8 cellular contexts compared by ENCODE assay signal in genomic region chr14:52131640-52132320, GRCh38.
DNase-seq lines count a peak whose midpoint lies in the region; ATAC-seq and TF ChIP-seq lines count a peak whose summit lies in the region.

No MANE protein-coding gene starts in this region.

- no peak for TF ChIP-seq POLR2A in NB4 (IDR thresholded peaks at IDR 0.05; ENCODE audit: extremely low read depth, insufficient read length)

- TF ChIP-seq CTCF in NB4 (IDR thresholded peaks at IDR 0.05; ENCODE audit: low read depth, low read length) = peak; percentile 58

- no peaks in the 10 kb centered on the region for H3K36me3 ChIP-seq in effector memory CD4-positive, alpha-beta T cell (ENCODE audit: control insufficient read depth, insufficient read depth, low read length)

- H3K4me3 ChIP-seq in NB4 (ENCODE audit: low read depth, low read length) = no peak overlapping the region
- no peak overlapping the region for H3K4me3 ChIP-seq in effector memory CD4-positive, alpha-beta T cell (ENCODE audit: insufficient read depth, low read depth, low read length, poor library complexity, severe bottlenecking)

- H3K27me3 ChIP-seq in effector memory CD4-positive, alpha-beta T cell (replicated peaks; ENCODE audit: control insufficient read depth, insufficient read depth, low read length, poor library complexity, severe bottlenecking) = no peaks in the 10 kb centered on the region

- H3K4me1 ChIP-seq in effector memory CD4-positive, alpha-beta T cell (ENCODE audit: control insufficient read depth, insufficient read depth, low read length, poor library complexity, severe bottlenecking) = no peaks in the 10 kb centered on the region

- no peak overlapping the region for H3K27ac ChIP-seq in effector memory CD4-positive, alpha-beta T cell (ENCODE audit: insufficient read depth, low read length, poor library complexity, severe bottlenecking)

- ATAC-seq in SK-N-SH treated with all-trans-retinoic acid at 6 μM for 48 hours (peak; percentile 98), GM21515 (IDR thresholded peaks at IDR 0.05; ENCODE audit: unreplicated experiment) (no peak)

- DNase-seq in ELR (ENCODE audit: low read depth) (peak; percentile 97), NB4 (ENCODE audit: low read depth) (peak; percentile 71), cerebellum (ENCODE audit: low spot score) (peak; percentile 70), kidney glomerular epithelial cell (lab: John Stamatoyannopoulos, UW) (peak; percentile 95)
- DNase-seq in stimulated activated CD4-positive, alpha-beta T cell treated with anti-CD3 and anti-CD28 coated beads, Interleukin-2, amount 100 ng/mL, for 4 hours (ENCODE audit: low read depth) = peak; percentile 4
- no peak for DNase-seq in effector memory CD4-positive, alpha-beta T cell

- H3K9me3 ChIP-seq in effector memory CD4-positive, alpha-beta T cell (ENCODE audit: control insufficient read depth, low read length) = no peaks in the 10 kb centered on the region

TF ChIP-seq in SK-N-SH treated with all-trans-retinoic acid at 6 μM for 48 hours, 23 proteins besides CTCF, POLR2A, EP300 and RAD21:
- no peak for TF ChIP-seq PATZ1 (CRISPR knock-in tag; IDR thresholded peaks at IDR 0.05; ENCODE audit: borderline replicate concordance)
- TF ChIP-seq RARB (CRISPR knock-in tag; IDR thresholded peaks at IDR 0.05) = no peak
- TF ChIP-seq POU6F1 (CRISPR knock-in tag; IDR thresholded peaks at IDR 0.05; ENCODE audit: borderline replicate concordance, low read depth) = no peak
- no peak for TF ChIP-seq OSR1 (CRISPR knock-in tag; IDR thresholded peaks at IDR 0.05)
- no peak for TF ChIP-seq SNAI2 (CRISPR knock-in tag; IDR thresholded peaks at IDR 0.05)
- TF ChIP-seq ZNF565 (CRISPR knock-in tag; conservative IDR thresholded peaks at IDR 0.05; ENCODE audit: low read depth) = no peak
- TF ChIP-seq TCF4 (CRISPR knock-in tag; IDR thresholded peaks at IDR 0.05; ENCODE audit: borderline replicate concordance) = no peak
- no peak for TF ChIP-seq ESRRG (CRISPR knock-in tag; IDR thresholded peaks at IDR 0.05)
- TF ChIP-seq ISL1 (CRISPR knock-in tag; IDR thresholded peaks at IDR 0.05) = no peak
- no peak for TF ChIP-seq ZC3H10 (CRISPR knock-in tag; IDR thresholded peaks at IDR 0.05)
- no peak for TF ChIP-seq ZFP30 (CRISPR knock-in tag; IDR thresholded peaks at IDR 0.05)
- no peak for TF ChIP-seq PPARA (CRISPR knock-in tag; IDR thresholded peaks at IDR 0.05; ENCODE audit: borderline replicate concordance)

Comparison
In these comparisons a context has a peak if more than half of its experiments do, and no peak if none do; other contexts are left out.
1. DNase-seq: peak in ELR (single experiment), NB4 (single experiment), cerebellum (single experiment), kidney glomerular epithelial cell (single experiment) and stimulated activated CD4-positive, alpha-beta T cell treated with anti-CD3 and anti-CD28 coated beads, Interleukin-2, amount 100 ng/mL, for 4 hours (single experiment); none in effector memory CD4-positive, alpha-beta T cell (0 of 3).